Comparison of ENCODE assay signal across 20 cellular contexts in genomic region chr5:65819905-65820240, GRCh38.
DNase-seq lines count a peak whose midpoint lies in the region; ATAC-seq and TF ChIP-seq lines count a peak whose summit lies in the region.
"Had no signal": no experiment of that assay in that cellular context is flagged by ENCODE, and none has a peak within 500 bp of the region (broad histone marks: within the 10 kb centered on the region; RNA-seq: fewer than 3 reads in every experiment).

No MANE protein-coding gene starts in this region.

- CTCF ChIA-PET in SK-N-SH (lab: Yijun Ruan, JAX) = interaction anchor here (1.7 kb wide), 1 partner anchor 44 kb away, joined by 5 read pairs; no protein-coding TSS in a partner anchor
- CTCF ChIA-PET in CD4-positive, alpha-beta memory T cell (lab: Charles Lee; ENCODE audit: partially characterized antibody) = interaction anchor here (1.2 kb wide), 1 partner anchor 22 kb away, joined by 3 read pairs; no protein-coding TSS in a partner anchor

- peaks cover 8% of the 10 kb centered on the region; the same call in 1 of the 2 replicates for H4K20me1 ChIP-seq in GM23338 (replicated peaks; ENCODE audit: insufficient read depth)
- no peaks in the 10 kb centered on the region for H4K20me1 ChIP-seq in SK-N-SH (ENCODE audit: insufficient read depth)

- H3F3A ChIP-seq in GM23338 (replicated peaks; ENCODE audit: low read depth) (no peaks in the 10 kb centered on the region), SK-N-SH (replicated peaks; ENCODE audit: insufficient read depth) (peaks cover 9% of the 10 kb centered on the region)

- H3K79me2 ChIP-seq in GM23338 (replicated peaks; ENCODE audit: insufficient read depth) (no peaks in the 10 kb centered on the region), SK-N-SH (ENCODE audit: insufficient read depth) (no peaks in the 10 kb centered on the region)

- DNase-seq in GM23338 (ENCODE audit: low spot score) = no peak
- no peak for DNase-seq in SK-N-SH
- DNase-seq in dermis blood vessel endothelial cell = peak; percentile 31
- DNase-seq in stimulated activated effector memory CD8-positive, alpha-beta T cell treated with anti-CD3 and anti-CD28 coated beads, Interleukin-12 subunit alpha, Interleukin-12 subunit beta, amount 100 ng/mL, for 72 hours (ENCODE audit: low spot score in 2 of 2) = no peak
- DNase-seq in nucleus accumbens (lab: John Stamatoyannopoulos, UW) = no peak
- no peak for DNase-seq in retina
- no peak for DNase-seq in CD4-positive, alpha-beta memory T cell
- DNase-seq: EL; erythroblast; foreskin melanocyte; HCEC 1CT; lower lobe of right lung; NCI-H1092 treated with DMSO at 0.1 percent for 48 hours; NCI-H2081 treated with DMSO at 0.1 percent for 48 hours; NK-92 treated with Interleukin-12 subunit alpha and Interleukin-12 subunit beta, amount 100 ng/mL, for 24 hours; ovary; sigmoid colon had no signal

- H3K4me1 Mint-ChIP-seq in GM23338 = peaks cover 20% of the 10 kb centered on the region
- no peaks in the 10 kb centered on the region for H3K4me1 Mint-ChIP-seq in stimulated activated effector memory CD8-positive, alpha-beta T cell treated with anti-CD3 and anti-CD28 coated beads, Interleukin-12 subunit alpha, Interleukin-12 subunit beta, amount 100 ng/mL, for 72 hours
- H3K4me1 Mint-ChIP-seq in CD4-positive, alpha-beta memory T cell = no peaks in the 10 kb centered on the region

- peak overlapping the region; percentile 15; the same call in 1 of the 2 replicates for H3K9ac ChIP-seq in SK-N-SH
- H3K9ac ChIP-seq: KMS-11 had no signal

- H3K27ac ChIP-seq in GM23338 (ENCODE audit: low read depth) (peak overlapping the region; percentile 36; the same call in 1 of the 2 replicates), SK-N-SH (ENCODE audit: low read depth in 2 of 2, low read length in 1 of 2) (peak overlapping the region; percentile 56 to 58; a peak in 3 of 4 replicates)
- no peak overlapping the region for H3K27ac ChIP-seq in CD4-positive, alpha-beta memory T cell (ENCODE audit: low read depth, low read length)
- H3K27ac ChIP-seq: KMS-11, lower lobe of right lung, ovary, RWPE1, sigmoid colon had no signal

- no peak overlapping the region for H3K4me2 ChIP-seq in GM23338
- H3K4me2 ChIP-seq in SK-N-SH = peak overlapping the region; percentile 55; the same call in 1 of the 2 replicates
- H3K4me2 ChIP-seq: KMS-11 had no signal

- POLR2A ChIA-PET in SK-N-SH (lab: Yijun Ruan, JAX) = no interaction called here
- POLR2A ChIA-PET in CD4-positive, alpha-beta memory T cell (lab: Charles Lee; ENCODE audit: partially characterized antibody) = no interaction called here

- H3K27ac Mint-ChIP-seq in GM23338 = no peak overlapping the region
- no peak overlapping the region for H3K27ac Mint-ChIP-seq in stimulated activated effector memory CD8-positive, alpha-beta T cell treated with anti-CD3 and anti-CD28 coated beads, Interleukin-12 subunit alpha, Interleukin-12 subunit beta, amount 100 ng/mL, for 72 hours
- peak overlapping the region in 1 of 7 donors; percentile 20 for H3K27ac Mint-ChIP-seq in CD4-positive, alpha-beta memory T cell
- H3K27ac Mint-ChIP-seq: activated T-helper 1 cell treated with anti-CD3 and anti-CD28 coated beads, Interleukin-12 subunit alpha, Interleukin-12 subunit beta, Interleukin-2, Interleukin-4 antibody, amounts not matched to agents 30 ng/mL and 10 ng/mL and 1 ng/mL, durations not matched to agents 14 hours and 24 hours and 36 hours had no signal

- peaks cover 1% of the 10 kb centered on the region for H3K27me3 Mint-ChIP-seq in GM23338 (ENCODE audit: insufficient read depth, low read depth, poor library complexity)
- H3K27me3 Mint-ChIP-seq in CD4-positive, alpha-beta memory T cell = no peaks in the 10 kb centered on the region

- H2AFZ ChIP-seq in GM23338 (no peak overlapping the region), SK-N-SH (ENCODE audit: low read depth) (peak overlapping the region; percentile 26; the same call in 1 of the 2 replicates)

- H3K36me3 ChIP-seq in GM23338 (ENCODE audit: insufficient read depth) (peaks cover 20% of the 10 kb centered on the region; the same call in 1 of the 2 replicates), SK-N-SH (replicated peaks in 1 of 2; ENCODE audit: control insufficient read depth in 1 of 2, insufficient read depth in 2 of 2, low read length in 1 of 2) (peaks cover 4 to 17% of the 10 kb centered on the region in 2 experiments)
- no peaks in the 10 kb centered on the region for H3K36me3 ChIP-seq in CD4-positive, alpha-beta memory T cell (ENCODE audit: insufficient read depth, low read length)
- H3K36me3 ChIP-seq: lower lobe of right lung, ovary, sigmoid colon had no signal

- H3K4me3 ChIP-seq in GM23338 (no peak overlapping the region), SK-N-SH (ENCODE audit: low read depth in 2 of 2, low read length in 1 of 2) (no peak overlapping the region; a peak in 1 of 4 replicates)
- H3K4me3 ChIP-seq in CD4-positive, alpha-beta memory T cell (ENCODE audit: low read length in 2 of 2) = no peak overlapping the region
- H3K4me3 ChIP-seq: lower lobe of right lung, ovary, sigmoid colon had no signal

- no peaks in the 10 kb centered on the region for H3K9me3 ChIP-seq in SK-N-SH
- no peaks in the 10 kb centered on the region for H3K9me3 ChIP-seq in CD4-positive, alpha-beta memory T cell (ENCODE audit: control insufficient read depth in 1 of 2, low read length in 2 of 2)
- H3K9me3 ChIP-seq: lower lobe of right lung, ovary, sigmoid colon had no signal

- no peak for ATAC-seq in GM23338
- peak; percentile 43 for ATAC-seq in stimulated activated effector memory CD8-positive, alpha-beta T cell treated with anti-CD3 and anti-CD28 coated beads, Interleukin-12 subunit alpha, Interleukin-12 subunit beta, amount 100 ng/mL, for 72 hours
- ATAC-seq: lower lobe of right lung had no signal

- peaks cover 9% of the 10 kb centered on the region; the same call in 1 of the 2 replicates for H3K4me1 ChIP-seq in GM23338 (ENCODE audit: insufficient read depth)
- peaks cover 5 to 17% of the 10 kb centered on the region in 2 experiments for H3K4me1 ChIP-seq in SK-N-SH (ENCODE audit: control insufficient read depth in 1 of 2, insufficient read depth in 2 of 2, low read depth in 1 of 2, low read length in 1 of 2)
- no peaks in the 10 kb centered on the region for H3K4me1 ChIP-seq in CD4-positive, alpha-beta memory T cell (ENCODE audit: insufficient read depth, low read length)
- H3K4me1 ChIP-seq: lower lobe of right lung, sigmoid colon had no signal

- H3K27me3 ChIP-seq in GM23338 (ENCODE audit: insufficient read depth) (no peaks in the 10 kb centered on the region), SK-N-SH (ENCODE audit: insufficient read depth) (no peaks in the 10 kb centered on the region)
- H3K27me3 ChIP-seq in CD4-positive, alpha-beta memory T cell (ENCODE audit: insufficient read depth, low read length) = no peaks in the 10 kb centered on the region
- H3K27me3 ChIP-seq: ovary, sigmoid colon had no signal

- no peak for TF ChIP-seq CTCF in GM23338 (conservative IDR thresholded peaks at IDR 0.05; ENCODE audit: low read depth in 2 of 2)
- no peak for TF ChIP-seq CTCF in SK-N-SH (IDR thresholded peaks at IDR 0.05)

- no peaks in the 10 kb centered on the region for H3K9me2 ChIP-seq in GM23338 (ENCODE audit: insufficient read depth)
- no peaks in the 10 kb centered on the region for H3K9me2 ChIP-seq in SK-N-SH

- peaks cover 44% of the 10 kb centered on the region for H3K36me3 Mint-ChIP-seq in GM23338 (ENCODE audit: low read depth)
- no peaks in the 10 kb centered on the region for H3K36me3 Mint-ChIP-seq in stimulated activated effector memory CD8-positive, alpha-beta T cell treated with anti-CD3 and anti-CD28 coated beads, Interleukin-12 subunit alpha, Interleukin-12 subunit beta, amount 100 ng/mL, for 72 hours
- H3K36me3 Mint-ChIP-seq in CD4-positive, alpha-beta memory T cell = peaks cover 0 to 9% of the 10 kb centered on the region in 2 donors

- TF ChIP-seq EP300 in SK-N-SH (IDR thresholded peaks at IDR 0.05; ENCODE audit: borderline replicate concordance in 1 of 2, low read depth in 1 of 2, low read length in 1 of 2) = 0 out of 4 replicates have a peak, but pooled peaks of 1 of the 2 experiments have one; percentile 34

- H3K9me3 Mint-ChIP-seq in GM23338 = no peaks in the 10 kb centered on the region
- no peaks in the 10 kb centered on the region for H3K9me3 Mint-ChIP-seq in stimulated activated effector memory CD8-positive, alpha-beta T cell treated with anti-CD3 and anti-CD28 coated beads, Interleukin-12 subunit alpha, Interleukin-12 subunit beta, amount 100 ng/mL, for 72 hours
- H3K9me3 Mint-ChIP-seq in CD4-positive, alpha-beta memory T cell = no peaks in the 10 kb centered on the region
- H3K9me3 Mint-ChIP-seq: activated T-helper 1 cell treated with anti-CD3 and anti-CD28 coated beads, Interleukin-12 subunit alpha, Interleukin-12 subunit beta, Interleukin-2, Interleukin-4 antibody, amounts not matched to agents 30 ng/mL and 10 ng/mL and 1 ng/mL, durations not matched to agents 14 hours and 24 hours and 36 hours had no signal

- TF ChIP-seq RAD21 in SK-N-SH (IDR thresholded peaks at IDR 0.05; ENCODE audit: low read length) = no peak

- intact Hi-C loops in CD4-positive, alpha-beta memory T cell (cut with micrococcal nuclease) = no loop called here

- no peak overlapping the region for H3K4me3 Mint-ChIP-seq in GM23338
- no peak overlapping the region for H3K4me3 Mint-ChIP-seq in stimulated activated effector memory CD8-positive, alpha-beta T cell treated with anti-CD3 and anti-CD28 coated beads, Interleukin-12 subunit alpha, Interleukin-12 subunit beta, amount 100 ng/mL, for 72 hours
- H3K4me3 Mint-ChIP-seq in CD4-positive, alpha-beta memory T cell = no peak overlapping the region
- H3K4me3 Mint-ChIP-seq: activated T-helper 1 cell treated with anti-CD3 and anti-CD28 coated beads, Interleukin-12 subunit alpha, Interleukin-12 subunit beta, Interleukin-2, Interleukin-4 antibody, amounts not matched to agents 30 ng/mL and 10 ng/mL and 1 ng/mL, durations not matched to agents 14 hours and 24 hours and 36 hours had no signal

TF ChIP-seq in GM23338, 12 proteins besides CTCF, POLR2A, EP300 and RAD21:
- no peak for TF ChIP-seq POLR2AphosphoS5 (IDR thresholded peaks at IDR 0.05; ENCODE audit: low read depth)
- TF ChIP-seq ZNF331 (CRISPR knock-in tag; IDR thresholded peaks at IDR 0.05; ENCODE audit: low read depth) = no peak
- TF ChIP-seq STAT1 (IDR thresholded peaks at IDR 0.05; ENCODE audit: unreplicated experiment) = no peak

TF ChIP-seq in SK-N-SH, 30 proteins besides CTCF, POLR2A, EP300 and RAD21:
- TF ChIP-seq TAF1 (IDR thresholded peaks at IDR 0.05; ENCODE audit: borderline replicate concordance, low read depth, low read length) = no peak
- TF ChIP-seq FOXM1 (IDR thresholded peaks at IDR 0.05; ENCODE audit: low read depth) = no peak
- no peak for TF ChIP-seq EZH2phosphoT487 (IDR thresholded peaks at IDR 0.05; ENCODE audit: borderline replicate concordance, low read depth)
